8 cellular contexts compared by ENCODE assay signal in the genomic region with DNA sequence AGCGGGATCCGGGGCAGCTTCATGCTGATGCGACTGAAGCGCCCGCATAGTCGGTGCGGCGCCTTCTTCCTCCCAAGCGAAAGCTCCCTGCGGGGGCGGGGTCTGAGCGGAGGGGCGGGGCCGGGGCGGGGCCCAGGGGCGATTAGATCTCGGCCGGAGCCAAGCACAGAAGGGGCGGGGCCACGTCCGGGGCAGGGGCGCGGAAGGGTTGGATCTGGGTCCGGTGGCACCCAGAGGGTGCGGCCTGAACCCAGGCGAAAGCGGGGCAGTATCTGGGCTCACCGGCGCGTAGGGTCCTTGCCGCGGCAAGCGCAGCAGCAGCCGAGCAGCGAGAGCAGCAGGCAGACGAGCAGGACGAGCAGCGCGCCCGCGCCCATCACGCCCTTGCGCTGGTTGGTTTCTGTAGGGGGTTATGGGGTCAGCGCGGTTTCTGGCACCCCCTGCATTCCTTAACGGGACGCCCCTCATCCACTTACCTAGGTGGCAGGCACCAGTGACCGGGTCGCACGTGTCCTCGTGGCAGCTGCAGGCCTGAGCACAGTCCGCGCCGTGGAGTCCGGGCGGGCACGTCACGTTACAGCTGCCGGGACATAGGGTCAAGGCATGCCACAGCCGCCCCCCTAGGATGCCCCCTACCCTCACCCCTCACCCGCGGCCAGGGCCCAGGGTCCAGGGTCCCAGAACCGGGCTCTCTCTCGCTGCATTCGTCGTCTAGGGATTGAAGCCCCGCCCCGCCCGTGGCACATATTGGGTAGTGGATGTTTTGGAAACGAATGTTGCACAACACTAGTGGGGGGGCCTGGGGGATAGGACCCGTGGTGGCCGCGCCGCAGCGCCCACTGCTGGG. TPM values are rescaled to one million over a fixed set of nuclear protein-coding genes. Genes with fewer than 3 reads are reported as not detected.
A peak's percentile ranks its signal among the peaks of the same experiment; 100 is the strongest.
DNase-seq lines count a peak whose midpoint lies in the region; ATAC-seq and TF ChIP-seq lines count a peak whose summit lies in the region.

No MANE protein-coding gene starts in this region.

- H3K27me3 Mint-ChIP-seq in CD4-positive, CD25-positive, alpha-beta regulatory T cell, result peaks cover 45% of the 10 kb centered on the region
- peaks cover under 1 to 46% of the 10 kb centered on the region in 2 donors for H3K27me3 Mint-ChIP-seq in effector memory CD8-positive, alpha-beta T cell
- H3K27me3 Mint-ChIP-seq in osteocyte (ENCODE audit: unreplicated experiment), result no peaks in the 10 kb centered on the region

- H3K4me1 Mint-ChIP-seq in CD4-positive, CD25-positive, alpha-beta regulatory T cell, result peaks cover 0 to 26% (median 12%) of the 10 kb centered on the region in 4 donors
- peaks cover 5 to 11% of the 10 kb centered on the region in 2 donors for H3K4me1 Mint-ChIP-seq in effector memory CD8-positive, alpha-beta T cell (ENCODE audit: low read depth in 2 of 2)
- peaks cover 12% of the 10 kb centered on the region for H3K4me1 Mint-ChIP-seq in osteocyte (ENCODE audit: unreplicated experiment)

- H3K27me3 ChIP-seq in CD4-positive, CD25-positive, alpha-beta regulatory T cell (ENCODE audit: control insufficient read depth, insufficient read depth, low read length), result no peaks in the 10 kb centered on the region
- H3K27me3 ChIP-seq in HUES48 (ENCODE audit: control insufficient read depth, insufficient read depth, low read length) (peaks cover 90% of the 10 kb centered on the region), upper lobe of left lung (peaks cover 0 to 44% (median 11%) of the 10 kb centered on the region in 4 donors), SJCRH30 (no peaks in the 10 kb centered on the region)

- peak overlapping the region; percentile 85 to 89 (median 88) for H3K4me3 Mint-ChIP-seq in CD4-positive, CD25-positive, alpha-beta regulatory T cell
- H3K4me3 Mint-ChIP-seq in effector memory CD8-positive, alpha-beta T cell, result peak overlapping the region; percentile 86 to 90
- no peak overlapping the region for H3K4me3 Mint-ChIP-seq in osteocyte (ENCODE audit: unreplicated experiment)

- H3K36me3 Mint-ChIP-seq in CD4-positive, CD25-positive, alpha-beta regulatory T cell, result peaks cover 6% of the 10 kb centered on the region
- peaks cover 6% of the 10 kb centered on the region for H3K36me3 Mint-ChIP-seq in effector memory CD8-positive, alpha-beta T cell (ENCODE audit: insufficient read depth)
- H3K36me3 Mint-ChIP-seq in osteocyte (ENCODE audit: unreplicated experiment), result peaks cover 25% of the 10 kb centered on the region

- TF ChIP-seq CTCF in osteocyte (IDR thresholded peaks at IDR 0.05) (no peak), upper lobe of left lung (IDR thresholded peaks at IDR 0.05) (no peak)

- no peak for TF ChIP-seq POLR2A in upper lobe of left lung (IDR thresholded peaks at IDR 0.05)

- ATAC-seq in CD4-positive, CD25-positive, alpha-beta regulatory T cell (ENCODE audit: low read depth in 2 of 2), result peak; percentile 68 to 70
- peak; percentile 63 for ATAC-seq in effector memory CD8-positive, alpha-beta T cell (replicated peaks)
- ATAC-seq in upper lobe of left lung (ENCODE audit: low FRiP score in 2 of 2), result peak; percentile 19 to 72

- H3K36me3 ChIP-seq in CD4-positive, CD25-positive, alpha-beta regulatory T cell (ENCODE audit: control insufficient read depth, insufficient read depth, low read length), result no peaks in the 10 kb centered on the region
- no peaks in the 10 kb centered on the region; the same call in 1 of the 2 replicates for H3K36me3 ChIP-seq in HUES48 (ENCODE audit: control insufficient read depth, insufficient read depth, low read length)
- peaks cover 0 to 39% (median 6%) of the 10 kb centered on the region in 4 donors for H3K36me3 ChIP-seq in upper lobe of left lung
- peaks cover 29% of the 10 kb centered on the region for H3K36me3 ChIP-seq in SJCRH30

- H3K4me3 ChIP-seq in CD4-positive, CD25-positive, alpha-beta regulatory T cell (ENCODE audit: low read depth, low read length), result peak overlapping the region; percentile 67
- H3K4me3 ChIP-seq in HUES48 (ENCODE audit: low read depth, low read length) (peak overlapping the region; percentile 37; the same call in 1 of the 2 replicates), upper lobe of left lung (peak overlapping the region; percentile 35 to 56 (median 51)), SJCRH30 (no peak overlapping the region)

- H3K27ac ChIP-seq in CD4-positive, CD25-positive, alpha-beta regulatory T cell (ENCODE audit: insufficient read depth, low read length, poor library complexity, severe bottlenecking), result no peak overlapping the region
- H3K27ac ChIP-seq in HUES48 (ENCODE audit: low read depth, low read length) (no peak overlapping the region), upper lobe of left lung (peak overlapping the region in 2 of 4 donors; percentile 3 to 52), SJCRH30 (no peak overlapping the region)

- H3K9me3 ChIP-seq in CD4-positive, CD25-positive, alpha-beta regulatory T cell (ENCODE audit: control insufficient read depth in 2 of 2, low read length in 2 of 2), result no peaks in the 10 kb centered on the region
- H3K9me3 ChIP-seq in HUES48 (ENCODE audit: control insufficient read depth, insufficient read depth, low read length), result no peaks in the 10 kb centered on the region
- no peaks in the 10 kb centered on the region for H3K9me3 ChIP-seq in upper lobe of left lung
- H3K9me3 ChIP-seq in SJCRH30 (replicated peaks), result no peaks in the 10 kb centered on the region

- peak overlapping the region in 2 of 3 donors; percentile 83 to 85 for H3K27ac Mint-ChIP-seq in CD4-positive, CD25-positive, alpha-beta regulatory T cell
- peak overlapping the region; percentile 53 to 61 for H3K27ac Mint-ChIP-seq in effector memory CD8-positive, alpha-beta T cell
- H3K27ac Mint-ChIP-seq in osteocyte (ENCODE audit: unreplicated experiment), result peak overlapping the region; percentile 72

- DNase-seq in CD4-positive, CD25-positive, alpha-beta regulatory T cell, result peak; percentile 77 to 87 (median 79)
- peak; percentile 68 to 73 for DNase-seq in activated CD4-positive, alpha-beta T cell treated with anti-CD3 and anti-CD28 coated beads, Interleukin-2, amount 50 U/mL, for 4 hours
- DNase-seq in effector memory CD8-positive, alpha-beta T cell, result peak; percentile 67 to 76 (median 69)
- DNase-seq in osteocyte (ENCODE audit: extremely low spot score, unreplicated experiment), result no peak
- peak; percentile 68 to 95 for DNase-seq in upper lobe of left lung
- no peak for DNase-seq in NCI-H748 (lab: John Stamatoyannopoulos, UW; ENCODE audit: unreplicated experiment)
- no peak for DNase-seq in SJCRH30

- H3K9me3 Mint-ChIP-seq in CD4-positive, CD25-positive, alpha-beta regulatory T cell, result peaks cover 0 to 2% (median 0%) of the 10 kb centered on the region in 7 donors
- H3K9me3 Mint-ChIP-seq in effector memory CD8-positive, alpha-beta T cell, result no peaks in the 10 kb centered on the region
- H3K9me3 Mint-ChIP-seq in osteocyte (ENCODE audit: unreplicated experiment), result no peaks in the 10 kb centered on the region

- H3K9ac ChIP-seq in HUES48 (ENCODE audit: low read depth, low read length), result no peak overlapping the region

- H3K4me1 ChIP-seq in CD4-positive, CD25-positive, alpha-beta regulatory T cell (ENCODE audit: control insufficient read depth, insufficient read depth, low read length, poor library complexity, severe bottlenecking), result peaks cover 46% of the 10 kb centered on the region
- H3K4me1 ChIP-seq in HUES48 (ENCODE audit: control insufficient read depth, insufficient read depth, low read length) (peaks cover 14% of the 10 kb centered on the region; the same call in 1 of the 2 replicates), upper lobe of left lung (peaks cover 29 to 52% (median 33%) of the 10 kb centered on the region in 4 donors), SJCRH30 (no peaks in the 10 kb centered on the region)

- 35 to 51% methylated on average over 8 to 62 of the region's 75 CpGs for WGBS in upper lobe of left lung, 2 donors

- TF ChIP-seq EP300 in upper lobe of left lung (IDR thresholded peaks at IDR 0.05), result no peak

RNA-seq across cellular contexts. Expression of a gene that starts 8.1 kb away (rescaled TPM):
- 6.9 TPM for total RNA-seq in CD4-positive, CD25-positive, alpha-beta regulatory T cell
- 1 to 10 TPM in 2 of 4 donors, under 1 TPM in 2; 0.70 to 1.8 (median 1.1) TPM for polyA plus RNA-seq in CD4-positive, CD25-positive, alpha-beta regulatory T cell
- total RNA-seq in osteocyte (48.4 and 50.8 TPM in 2 replicates), upper lobe of left lung (10 to 100 TPM; 10.1 to 36.7 (median 16.1) TPM)
- total RNA-seq in SJCRH30 (2014; rRNA removed; shearing (Covaris generic)), result 10.6 and 12.9 TPM in 2 replicates

RNA-seq across cellular contexts. Expression of a gene that starts 35.5 kb away (rescaled TPM):
- total RNA-seq in CD4-positive, CD25-positive, alpha-beta regulatory T cell, result 4.1 TPM
- polyA plus RNA-seq in CD4-positive, CD25-positive, alpha-beta regulatory T cell, result 1 to 10 TPM; 3.4 to 5.9 (median 4.5) TPM
- total RNA-seq in osteocyte, result 19.6 and 20.4 TPM in 2 replicates
- total RNA-seq in upper lobe of left lung, result 10 to 100 TPM in 5 of 6 donors, 1 to 10 TPM in 1; 8.9 to 26.2 (median 12.7) TPM
- total RNA-seq in SJCRH30 (2014; rRNA removed; shearing (Covaris generic)), result 22.7 and 24.3 TPM in 2 replicates

Comparison
In these comparisons a context has a peak if more than half of its experiments do, and no peak if none do; other contexts are left out.
1. DNase-seq: peak in CD4-positive, CD25-positive, alpha-beta regulatory T cell (3 of 3), activated CD4-positive, alpha-beta T cell treated with anti-CD3 and anti-CD28 coated beads, Interleukin-2, amount 50 U/mL, for 4 hours (2 of 2), effector memory CD8-positive, alpha-beta T cell (3 of 3) and upper lobe of left lung (2 of 2); none in osteocyte (single experiment), NCI-H748 (single experiment) and SJCRH30 (0 of 2).
2. Peak in every context shown above with its lines, with median percentiles within 50 percentile points of each other: ATAC-seq and H3K27ac Mint-ChIP-seq.